8 cellular contexts compared by ENCODE assay signal in the genomic region with DNA sequence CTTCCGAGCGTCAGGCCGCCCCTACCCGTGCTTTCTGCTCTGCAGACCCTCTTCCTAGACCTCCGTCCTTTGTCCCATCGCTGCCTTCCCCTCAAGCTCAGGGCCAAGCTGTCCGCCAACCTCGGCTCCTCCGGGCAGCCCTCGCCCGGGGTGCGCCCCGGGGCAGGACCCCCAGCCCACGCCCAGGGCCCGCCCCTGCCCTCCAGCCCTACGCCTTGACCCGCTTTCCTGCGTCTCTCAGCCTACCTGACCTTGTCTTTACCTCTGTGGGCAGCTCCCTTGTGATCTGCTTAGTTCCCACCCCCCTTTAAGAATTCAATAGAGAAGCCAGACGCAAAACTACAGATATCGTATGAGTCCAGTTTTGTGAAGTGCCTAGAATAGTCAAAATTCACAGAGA. TPM values are rescaled to one million over a fixed set of nuclear protein-coding genes. Genes with fewer than 3 reads are reported as not detected.
DNase-seq lines count a peak whose midpoint lies in the region; ATAC-seq and TF ChIP-seq lines count a peak whose summit lies in the region.
"Not testable (repeated sequence)": the region's sequence is repeated elsewhere in the genome, so short reads cannot be mapped to it uniquely, and the experiment has no call there.

A gene with protein sequence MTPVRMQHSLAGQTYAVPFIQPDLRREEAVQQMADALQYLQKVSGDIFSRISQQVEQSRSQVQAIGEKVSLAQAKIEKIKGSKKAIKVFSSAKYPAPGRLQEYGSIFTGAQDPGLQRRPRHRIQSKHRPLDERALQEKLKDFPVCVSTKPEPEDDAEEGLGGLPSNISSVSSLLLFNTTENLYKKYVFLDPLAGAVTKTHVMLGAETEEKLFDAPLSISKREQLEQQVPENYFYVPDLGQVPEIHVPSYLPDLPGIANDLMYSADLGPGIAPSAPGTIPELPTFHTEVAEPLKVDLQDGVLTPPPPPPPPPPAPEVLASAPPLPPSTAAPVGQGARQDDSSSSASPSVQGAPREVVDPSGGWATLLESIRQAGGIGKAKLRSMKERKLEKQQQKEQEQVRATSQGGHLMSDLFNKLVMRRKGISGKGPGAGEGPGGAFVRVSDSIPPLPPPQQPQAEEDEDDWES (minus strand): TSS at position 101 of the 400 bp plus-strand sequence. CDS start 4,457 bp downstream, outside the sequence.

- not testable (repeated sequence) for H3K27me3 ChIP-seq in ACC112 (ENCODE audit: insufficient read depth, low read length); HAP-1 (ENCODE audit: low read depth); Panc1 (ENCODE audit: control insufficient read depth, insufficient read depth, low read length); dorsolateral prefrontal cortex; left ventricle myocardium inferior (ENCODE audit: low read depth); skeletal muscle satellite cell (ENCODE audit: control insufficient read depth, insufficient read depth, low read length)

- not testable (repeated sequence) for H3K4me1 Mint-ChIP-seq in activated T-cell treated with anti-CD3 and anti-CD28 coated beads, Interleukin-2, amount 50 U/mL, for 72 hours (ENCODE audit: low read depth)

- H3K4me3 ChIP-seq in ACC112 (ENCODE audit: low read depth, low read length) (peak within 1 kb of the TSS; percentile 60), HAP-1 (peak within 1 kb of the TSS; percentile 35), Panc1 (ENCODE audit: low read depth in 2 of 2, low read length in 2 of 2) (peak within 1 kb of the TSS; percentile 33 to 40), dorsolateral prefrontal cortex (peak within 1 kb of the TSS in 37 of 59 donors; percentile 28 to 62 (median 48)), left ventricle myocardium inferior (peak within 1 kb of the TSS; percentile 66), skeletal muscle satellite cell (ENCODE audit: low read length) (peak within 1 kb of the TSS; percentile 68)

- not testable (repeated sequence) for H2AFZ ChIP-seq in ACC112 (ENCODE audit: low read length, unreplicated experiment)

- not testable (repeated sequence) for H3K36me3 ChIP-seq in ACC112 (ENCODE audit: insufficient read depth, low read length); HAP-1 (replicated peaks); Panc1 (ENCODE audit: control insufficient read depth, insufficient read depth, low read length); left ventricle myocardium inferior; skeletal muscle satellite cell (ENCODE audit: insufficient read depth, low read length)

- peak within 1 kb of the TSS; percentile 59 for H3K4me2 ChIP-seq in skeletal muscle satellite cell (ENCODE audit: low read length)

- H3K9me3 Mint-ChIP-seq in activated T-cell treated with anti-CD3 and anti-CD28 coated beads, Interleukin-2, amount 50 U/mL, for 72 hours, result not testable (repeated sequence)

- not testable (repeated sequence) for H3K79me2 ChIP-seq in ACC112 (ENCODE audit: control insufficient read depth, insufficient read depth, low read length, unreplicated experiment)

- intact Hi-C loops in Panc1 (cut with micrococcal nuclease; ENCODE audit: unreplicated experiment); dorsolateral prefrontal cortex (cut with DNase I); left ventricle myocardium inferior (cut with micrococcal nuclease): not testable (repeated sequence)

- TF ChIP-seq CTCF in Panc1 (IDR thresholded peaks at IDR 0.05); dorsolateral prefrontal cortex (IDR thresholded peaks at IDR 0.05 in 54 of 56, conservative IDR thresholded peaks at IDR 0.05 in 2 of 56; ENCODE audit: low read depth in 1 of 56, partially characterized antibody in 56 of 56); left ventricle myocardium inferior (IDR thresholded peaks at IDR 0.05; ENCODE audit: borderline replicate concordance): not testable (repeated sequence)

- POLR2A ChIA-PET in Panc1 (lab: Charles Lee), result not testable (repeated sequence)

- not testable (repeated sequence) for H3K36me3 Mint-ChIP-seq in activated T-cell treated with anti-CD3 and anti-CD28 coated beads, Interleukin-2, amount 50 U/mL, for 72 hours (ENCODE audit: insufficient read depth in 2 of 2)

- H3K4me3 Mint-ChIP-seq in activated T-cell treated with anti-CD3 and anti-CD28 coated beads, Interleukin-2, amount 50 U/mL, for 72 hours, result not testable (repeated sequence)

- BruUV-seq in Panc1 (replicated peaks; lab: Mats Ljungman, UMichigan), result not testable (repeated sequence)

- not testable (repeated sequence) for H3K9me3 ChIP-seq in HAP-1; Panc1 (ENCODE audit: control insufficient read depth, insufficient read depth, low read depth, low read length); left ventricle myocardium inferior (replicated peaks); skeletal muscle satellite cell (replicated peaks; ENCODE audit: low read length)

- ATAC-seq in Panc1; activated T-cell treated with anti-CD3 and anti-CD28 coated beads, Interleukin-2, amount 50 U/mL, for 72 hours (replicated peaks in 1 of 2): not testable (repeated sequence)

- peak within 1 kb of the TSS; percentile 66 for H3K9ac ChIP-seq in skeletal muscle satellite cell (ENCODE audit: low read depth, low read length)

- not testable (repeated sequence) for H3K27ac ChIP-seq in ACC112 (ENCODE audit: low read depth, low read length); Panc1 (ENCODE audit: low read length); dorsolateral prefrontal cortex
- peak within 1 kb of the TSS; percentile 52 for H3K27ac ChIP-seq in left ventricle myocardium inferior (replicated peaks)

- H3K27ac Mint-ChIP-seq in activated T-cell treated with anti-CD3 and anti-CD28 coated beads, Interleukin-2, amount 50 U/mL, for 72 hours, result not testable (repeated sequence)

- in situ Hi-C loops in HAP-1 (cut with MboI; ENCODE audit: low sequenced_read_pairs); Panc1 (cut with HindIII; ENCODE audit: low pct_unique_long_range_greater_than_20kb, low sequenced_read_pairs): not testable (repeated sequence)

- H3K27me3 Mint-ChIP-seq in activated T-cell treated with anti-CD3 and anti-CD28 coated beads, Interleukin-2, amount 50 U/mL, for 72 hours (ENCODE audit: low read depth), result not testable (repeated sequence)

- not testable (repeated sequence) for H3K4me1 ChIP-seq in ACC112 (ENCODE audit: control insufficient read depth, insufficient read depth, low read length, unreplicated experiment); HAP-1; Panc1 (ENCODE audit: control insufficient read depth, insufficient read depth, low read length); left ventricle myocardium inferior; skeletal muscle satellite cell (ENCODE audit: control insufficient read depth, insufficient read depth, low read length)

- CTCF ChIA-PET in Panc1 (lab: Charles Lee), result not testable (repeated sequence)

- not testable (repeated sequence) for DNase-seq in HAP-1 (ENCODE audit: low spot score in 2 of 2); Panc1 (ENCODE audit: low read depth, low spot score); activated T-cell treated with anti-CD3 and anti-CD28 coated beads, Interleukin-2, amount 50 U/mL, for 72 hours; dorsolateral prefrontal cortex; left ventricle myocardium inferior; mucosa of gallbladder (ENCODE audit: low spot score)

RNA-seq across cellular contexts. Expression of the gene that starts here (rescaled TPM):
- total RNA-seq in Panc1 (2021; ENCODE audit: unreplicated experiment) (9.8 TPM), dorsolateral prefrontal cortex (10 to 100 TPM in 118 of 120 experiments, 1 to 10 TPM in 2; 8.6 to 31.1 (median 19.4) TPM), left ventricle myocardium inferior (13.5 TPM), mucosa of gallbladder (17.7 TPM)
- 11.5 TPM for polyA plus RNA-seq in Panc1 (2012; ENCODE audit: insufficient read length)
- total RNA-seq in activated T-cell treated with anti-CD3 and anti-CD28 coated beads, Interleukin-2, amount 50 U/mL, for 72 hours, result 10 to 100 TPM; 11.8 to 21.2 TPM
- 1.3 and 3.5 TPM in 2 replicates for total RNA-seq in skeletal muscle satellite cell (2012; rRNA removed)
